ENCODE assay signal across 8 cellular contexts in genomic region chr3:57227930-57228733, GRCh38. TPM values are rescaled to one million over a fixed set of nuclear protein-coding genes. Genes with fewer than 3 reads are reported as not detected.
A peak's percentile ranks its signal among the peaks of the same experiment; 100 is the strongest.
DNase-seq lines count a peak whose midpoint lies in the region; ATAC-seq and TF ChIP-seq lines count a peak whose summit lies in the region.

No MANE protein-coding gene starts in this region.

- H3K4me3 Mint-ChIP-seq in nephron progenitor cell = peak overlapping the region; percentile 89

- DNase-seq in AG08396 (ENCODE audit: low spot score) = peak; percentile 62
- DNase-seq in RPMI7951 (ENCODE audit: low read depth) = peak; percentile 59
- DNase-seq in activated naive CD4-positive, alpha-beta T cell treated with Interleukin-2 at 50 U/mL for 16 hours = peak; percentile 45
- DNase-seq in foreskin keratinocyte = peak; percentile 30 to 56
- peak; percentile 60 for DNase-seq in nephron progenitor cell

- WGBS in thymus = under 1% methylated on average over 70 of the region's 70 CpGs

- no peak overlapping the region for H3K27ac Mint-ChIP-seq in nephron progenitor cell

- peaks cover 26% of the 10 kb centered on the region for H3K4me1 Mint-ChIP-seq in nephron progenitor cell

- TF ChIP-seq CTCF in foreskin keratinocyte (conservative IDR thresholded peaks at IDR 0.05) = no peak
- no peak for TF ChIP-seq CTCF in nephron progenitor cell (IDR thresholded peaks at IDR 0.05)

- no peaks in the 10 kb centered on the region for H3K36me3 ChIP-seq in thymus (ENCODE audit: control insufficient read depth, insufficient read depth)

- H3K27ac ChIP-seq in foreskin keratinocyte = peak overlapping the region; percentile 45
- peak overlapping the region; percentile 94 for H3K27ac ChIP-seq in thymus (ENCODE audit: low read depth)

- peaks cover 6% of the 10 kb centered on the region for H3K9me3 Mint-ChIP-seq in nephron progenitor cell

- peaks cover 14% of the 10 kb centered on the region for H3K27me3 Mint-ChIP-seq in nephron progenitor cell (ENCODE audit: low read depth, poor library complexity)

- H3K27me3 ChIP-seq in foreskin keratinocyte = no peaks in the 10 kb centered on the region
- H3K27me3 ChIP-seq in thymus (ENCODE audit: control insufficient read depth, insufficient read depth) = no peaks in the 10 kb centered on the region

- peak overlapping the region; percentile 97 for H3K4me3 ChIP-seq in thymus (ENCODE audit: low read length)

- H3K4me1 ChIP-seq in foreskin keratinocyte (peaks cover 5% of the 10 kb centered on the region), thymus (ENCODE audit: control insufficient read depth, insufficient read depth, low read length) (peaks cover 9% of the 10 kb centered on the region)

- ATAC-seq in GM18868 (IDR thresholded peaks at IDR 0.05; ENCODE audit: unreplicated experiment) (peak; percentile 27), HG03103 (IDR thresholded peaks at IDR 0.05; ENCODE audit: low read depth, unreplicated experiment) (peak; percentile 28), foreskin keratinocyte (peak; percentile 35)

- peaks cover 8% of the 10 kb centered on the region for H3K36me3 Mint-ChIP-seq in nephron progenitor cell (ENCODE audit: low read depth)

- H3K9me3 ChIP-seq in thymus (ENCODE audit: control insufficient read depth) = no peaks in the 10 kb centered on the region

RNA-seq across cellular contexts. Expression of gene APPL1, which starts 0.6 kb away (rescaled TPM):
- total RNA-seq in RPMI7951 (2014; rRNA removed; shearing (Covaris generic)) = 57.7 and 72.8 TPM in 2 replicates
- 25.4 and 29.1 TPM in 2 replicates for total RNA-seq in foreskin keratinocyte
- polyA plus RNA-seq in foreskin keratinocyte (5.3 and 7.0 TPM in 2 replicates), thymus (17.7 TPM)

RNA-seq across cellular contexts. Expression of gene HESX1, which starts 28.4 kb away (rescaled TPM):
- 1.9 and 2.5 TPM in 2 replicates for total RNA-seq in RPMI7951 (2014; rRNA removed; shearing (Covaris generic))
- 0.25 TPM in 1 of 2 replicates, not detected in the other for total RNA-seq in foreskin keratinocyte
- 0.17 and 0.26 TPM in 2 replicates for polyA plus RNA-seq in foreskin keratinocyte
- polyA plus RNA-seq in thymus = 6.6 TPM

Comparison
In these comparisons a context has a peak if more than half of its experiments do, and no peak if none do; other contexts are left out.
1. Peak in every context shown above with its lines: DNase-seq, ATAC-seq, H3K4me3 ChIP-seq and H3K27ac ChIP-seq.